Comparison of ENCODE assay signal across 9 cellular contexts in the genomic region with DNA sequence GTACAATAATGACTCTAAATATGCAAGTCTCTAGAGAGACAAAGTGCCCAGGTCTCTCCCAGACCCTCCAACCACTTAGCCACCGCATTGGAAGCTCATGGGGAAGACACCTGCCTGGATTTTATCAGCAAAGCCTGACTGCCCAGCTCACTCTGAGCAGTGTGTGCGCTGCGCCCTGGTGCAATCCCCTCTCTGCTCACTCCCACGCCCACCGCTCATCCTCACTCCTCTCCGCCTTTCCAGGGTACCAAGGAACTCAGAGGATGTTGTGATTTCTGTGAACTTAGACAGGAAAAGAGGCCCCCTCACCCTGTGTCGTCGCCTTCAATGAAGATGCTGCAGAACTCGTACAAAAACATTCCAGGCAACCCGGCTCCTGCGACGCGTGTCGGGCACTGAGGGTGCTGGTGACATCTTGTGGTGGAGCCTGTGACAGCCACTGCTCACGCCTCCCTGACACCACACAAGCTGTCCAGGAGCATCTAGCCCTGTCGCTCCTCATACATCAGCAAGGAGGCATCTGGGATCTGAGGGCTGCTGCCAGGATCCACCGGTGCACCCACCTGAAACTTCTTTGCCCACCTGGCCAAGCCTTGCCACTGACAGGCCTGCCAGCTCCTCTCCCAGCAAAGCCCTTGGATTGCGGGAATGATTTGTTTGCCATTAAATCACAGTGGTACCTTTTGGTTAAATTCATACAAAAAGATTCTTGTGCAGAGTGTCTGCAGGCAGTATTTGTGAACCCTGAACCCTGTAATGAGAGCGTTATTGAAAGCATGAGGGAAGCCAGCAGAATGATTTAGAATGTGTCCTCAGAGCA.
DNase-seq lines count a peak whose midpoint lies in the region; ATAC-seq lines count a peak whose summit lies in the region.
"Had no signal": no experiment of that assay in that cellular context is flagged by ENCODE, and none has a peak within 500 bp of the region (broad histone marks: within the 10 kb centered on the region; RNA-seq: fewer than 3 reads in every experiment).

No MANE protein-coding gene starts in this region.

- H3K36me3 Mint-ChIP-seq in activated T-helper 17 cell treated with anti-CD3 and anti-CD28 coated beads, Interleukin-2, amount 50 U/mL, for 72 hours (ENCODE audit: low read depth), result no peaks in the 10 kb centered on the region
- H3K36me3 Mint-ChIP-seq in activated T-cell treated with anti-CD3 and anti-CD28 coated beads, Interleukin-2, amount 50 U/mL, for 24 hours (ENCODE audit: low read depth), result no peaks in the 10 kb centered on the region
- no peaks in the 10 kb centered on the region for H3K36me3 Mint-ChIP-seq in naive thymus-derived CD8-positive, alpha-beta T cell

- ATAC-seq in HG03159 (IDR thresholded peaks at IDR 0.05; ENCODE audit: unreplicated experiment) (peak; percentile 50), HG02571 (IDR thresholded peaks at IDR 0.05; ENCODE audit: unreplicated experiment) (no peak)
- peak; percentile 28 for ATAC-seq in activated T-helper 17 cell treated with anti-CD3 and anti-CD28 coated beads, Interleukin-2, amount 50 U/mL, for 72 hours (replicated peaks)
- no peak for ATAC-seq in naive thymus-derived CD8-positive, alpha-beta T cell

- H3K4me3 Mint-ChIP-seq in activated T-helper 17 cell treated with anti-CD3 and anti-CD28 coated beads, Interleukin-2, amount 50 U/mL, for 72 hours, result no peak overlapping the region
- no peak overlapping the region for H3K4me3 Mint-ChIP-seq in activated T-cell treated with anti-CD3 and anti-CD28 coated beads, Interleukin-2, amount 50 U/mL, for 24 hours
- H3K4me3 Mint-ChIP-seq in naive thymus-derived CD8-positive, alpha-beta T cell, result no peak overlapping the region

- H3K27ac Mint-ChIP-seq in activated T-helper 17 cell treated with anti-CD3 and anti-CD28 coated beads, Interleukin-2, amount 50 U/mL, for 72 hours, result no peak overlapping the region
- H3K27ac Mint-ChIP-seq in activated T-cell treated with anti-CD3 and anti-CD28 coated beads, Interleukin-2, amount 50 U/mL, for 24 hours, result no peak overlapping the region
- H3K27ac Mint-ChIP-seq in naive thymus-derived CD8-positive, alpha-beta T cell, result peak overlapping the region in 1 of 10 donors; percentile 6

- H3K9me3 Mint-ChIP-seq in activated T-helper 17 cell treated with anti-CD3 and anti-CD28 coated beads, Interleukin-2, amount 50 U/mL, for 72 hours, result no peaks in the 10 kb centered on the region
- H3K9me3 Mint-ChIP-seq in activated T-cell treated with anti-CD3 and anti-CD28 coated beads, Interleukin-2, amount 50 U/mL, for 24 hours, result no peaks in the 10 kb centered on the region
- peaks cover 0 to 4% (median 0%) of the 10 kb centered on the region in 9 donors for H3K9me3 Mint-ChIP-seq in naive thymus-derived CD8-positive, alpha-beta T cell

- peak; percentile 5 for DNase-seq in DMS114 treated with DMSO at 0.1 percent for 48 hours (lab: John Stamatoyannopoulos, UW; ENCODE audit: unreplicated experiment)
- peak; percentile 44 for DNase-seq in midbrain (lab: John Stamatoyannopoulos, UW)
- DNase-seq in activated T-cell treated with anti-CD3 and anti-CD28 coated beads, Interleukin-2, amount 50 U/mL, for 24 hours, result no peak
- no peak for DNase-seq in naive thymus-derived CD8-positive, alpha-beta T cell
- DNase-seq in NCI-H2196 (lab: John Stamatoyannopoulos, UW; ENCODE audit: unreplicated experiment), result no peak
- DNase-seq: amniotic stem cell had no signal

- POLR2A ChIA-PET in naive thymus-derived CD8-positive, alpha-beta T cell (lab: Charles Lee), result no interaction called here

- no peaks in the 10 kb centered on the region for H3K4me1 Mint-ChIP-seq in activated T-helper 17 cell treated with anti-CD3 and anti-CD28 coated beads, Interleukin-2, amount 50 U/mL, for 72 hours
- H3K4me1 Mint-ChIP-seq in activated T-cell treated with anti-CD3 and anti-CD28 coated beads, Interleukin-2, amount 50 U/mL, for 24 hours (ENCODE audit: low read depth), result peaks cover 1% of the 10 kb centered on the region
- H3K4me1 Mint-ChIP-seq in naive thymus-derived CD8-positive, alpha-beta T cell, result peaks cover 0 to 2% (median under 1%) of the 10 kb centered on the region in 4 donors

- H3K27me3 Mint-ChIP-seq in activated T-helper 17 cell treated with anti-CD3 and anti-CD28 coated beads, Interleukin-2, amount 50 U/mL, for 72 hours, result peaks cover 2% of the 10 kb centered on the region
- peaks cover 5% of the 10 kb centered on the region for H3K27me3 Mint-ChIP-seq in activated T-cell treated with anti-CD3 and anti-CD28 coated beads, Interleukin-2, amount 50 U/mL, for 24 hours
- peaks cover 1 to 10% (median 6%) of the 10 kb centered on the region in 5 donors for H3K27me3 Mint-ChIP-seq in naive thymus-derived CD8-positive, alpha-beta T cell

Comparison
In these comparisons a context has a peak if more than half of its experiments do, and no peak if none do; other contexts are left out.
1. DNase-seq: peak in DMS114 treated with DMSO at 0.1 percent for 48 hours (single experiment) and midbrain (single experiment); none in activated T-cell treated with anti-CD3 and anti-CD28 coated beads, Interleukin-2, amount 50 U/mL, for 24 hours (single experiment), naive thymus-derived CD8-positive, alpha-beta T cell (0 of 10) and NCI-H2196 (single experiment).
2. ATAC-seq: peak in HG03159 (single experiment) and activated T-helper 17 cell treated with anti-CD3 and anti-CD28 coated beads, Interleukin-2, amount 50 U/mL, for 72 hours (single experiment); none in naive thymus-derived CD8-positive, alpha-beta T cell (0 of 2) and HG02571 (single experiment).